ENCODE assay signal across 8 cellular contexts in genomic region chr6:44246663-44247337, GRCh38. TPM values are rescaled to one million over a fixed set of nuclear protein-coding genes. Genes with fewer than 3 reads are reported as not detected.
DNase-seq lines count a peak whose midpoint lies in the region; ATAC-seq and TF ChIP-seq lines count a peak whose summit lies in the region.

HSP90AB1 (plus strand) TSS chr6:44247101; CDS start chr6:44248630, 1,529 bp downstream.

- 0 to 1% (median 1%) methylated on average over 34 of the region's 34 CpGs for WGBS in adipose tissue, 3 donors
- WGBS in heart left ventricle, 4 donors, result 0% methylated on average over 30 to 34 of the region's 34 CpGs

- DNase-seq in GM13976 (ENCODE audit: low spot score), result peak; percentile 94
- peak; percentile 98 for DNase-seq in NCI-H1436 (lab: John Stamatoyannopoulos, UW)
- peak; percentile 98 for DNase-seq in SW480 (ENCODE audit: low spot score)
- peak; percentile 94 to 97 (median 95) for DNase-seq in heart left ventricle
- DNase-seq in posterior cingulate gyrus, result peak; percentile 91 to 99 (median 93)
- peak; percentile 92 for DNase-seq in type B pancreatic cell (ENCODE audit: extremely low spot score, unreplicated experiment)

- H3K27ac ChIP-seq in adipose tissue (ENCODE audit: low read depth, low read length) (peak within 1 kb of the TSS; percentile 86), heart left ventricle (peak within 1 kb of the TSS; percentile 90 to 100 (median 98))

- peaks cover 0 to 45% (median 37%) of the 10 kb centered on the region in 12 donors for H3K4me1 ChIP-seq in heart left ventricle

- in situ Hi-C loops in GM13976 (cut with MboI; ENCODE audit: low sequenced_read_pairs, unreplicated experiment), result no loop called here

- peaks cover 27% of the 10 kb centered on the region for H3K4me1 Mint-ChIP-seq in type B pancreatic cell (ENCODE audit: unreplicated experiment)

- H3K27me3 Mint-ChIP-seq in type B pancreatic cell, result peaks cover 6% of the 10 kb centered on the region

- H3K9me3 Mint-ChIP-seq in type B pancreatic cell, result no peaks in the 10 kb centered on the region

- H3K4me3 Mint-ChIP-seq in type B pancreatic cell, result peak within 1 kb of the TSS; percentile 99

- intact Hi-C loops in heart left ventricle (cut with DNase I) (loop anchor here in 2 of 10 donors (1.0 to 10.0 kb wide), 3 partner anchors 25 to 612 kb away; partner anchors contain the start of genes MAD2L1BP (in 1 of the 2) and VEGFA (in 1 of the 2)), posterior cingulate gyrus (cut with DNase I) (loop anchor here (1.0 kb wide), 1 partner anchor 11 kb away; the partner anchor contains the start of gene SLC35B2)

- ATAC-seq in HG02840 (IDR thresholded peaks at IDR 0.05; ENCODE audit: low FRiP score, unreplicated experiment), result peak; percentile 58
- ATAC-seq in heart left ventricle, result peak; percentile 83 to 88 (median 86)

- TF ChIP-seq POLR2A in heart left ventricle (IDR thresholded peaks at IDR 0.05), result peak; percentile 81 to 95

- H3K4me3 ChIP-seq in heart left ventricle, result peak within 1 kb of the TSS; percentile 69 to 98 (median 81)

- no peak for TF ChIP-seq CTCF in GM13976 (IDR thresholded peaks at IDR 0.05; ENCODE audit: borderline replicate concordance, control extremely low read depth, extremely low read depth, insufficient read depth, missing control alignments)
- no peak for TF ChIP-seq CTCF in heart left ventricle (IDR thresholded peaks at IDR 0.05)
- no peak for TF ChIP-seq CTCF in type B pancreatic cell (conservative IDR thresholded peaks at IDR 0.05)

- peak within 1 kb of the TSS; percentile 100 for H3K27ac Mint-ChIP-seq in type B pancreatic cell

- H3K27me3 ChIP-seq in heart left ventricle, result no peaks in the 10 kb centered on the region

- H3K36me3 Mint-ChIP-seq in type B pancreatic cell, result peaks cover 36% of the 10 kb centered on the region

- H3K9me3 ChIP-seq in heart left ventricle, result no peaks in the 10 kb centered on the region

- peaks cover 2 to 39% (median 35%) of the 10 kb centered on the region in 9 donors for H3K36me3 ChIP-seq in heart left ventricle

RNA-seq across cellular contexts. Expression of gene HSP90AB1, which starts in this region (rescaled TPM):
- 100 to 1,000 TPM; 452 to 676 (median 667) TPM for polyA plus RNA-seq in adipose tissue
- 1,000 to 10,000 TPM in 2 of 9 donors, 100 to 1,000 TPM in 7; 725 to 1,040 (median 857) TPM for total RNA-seq in heart left ventricle
- polyA plus RNA-seq in heart left ventricle, result 100 to 1,000 TPM; 375 to 959 TPM
- total RNA-seq in type B pancreatic cell (ENCODE audit: low replicate concordance), result 880 and 1,082 TPM in 2 replicates

Comparison
In these comparisons a context has a peak if more than half of its experiments do, and no peak if none do; other contexts are left out.
1. Peak in every context shown above with its lines: DNase-seq, ATAC-seq, H3K4me3 ChIP-seq and H3K27ac ChIP-seq.